In the genomic region with DNA sequence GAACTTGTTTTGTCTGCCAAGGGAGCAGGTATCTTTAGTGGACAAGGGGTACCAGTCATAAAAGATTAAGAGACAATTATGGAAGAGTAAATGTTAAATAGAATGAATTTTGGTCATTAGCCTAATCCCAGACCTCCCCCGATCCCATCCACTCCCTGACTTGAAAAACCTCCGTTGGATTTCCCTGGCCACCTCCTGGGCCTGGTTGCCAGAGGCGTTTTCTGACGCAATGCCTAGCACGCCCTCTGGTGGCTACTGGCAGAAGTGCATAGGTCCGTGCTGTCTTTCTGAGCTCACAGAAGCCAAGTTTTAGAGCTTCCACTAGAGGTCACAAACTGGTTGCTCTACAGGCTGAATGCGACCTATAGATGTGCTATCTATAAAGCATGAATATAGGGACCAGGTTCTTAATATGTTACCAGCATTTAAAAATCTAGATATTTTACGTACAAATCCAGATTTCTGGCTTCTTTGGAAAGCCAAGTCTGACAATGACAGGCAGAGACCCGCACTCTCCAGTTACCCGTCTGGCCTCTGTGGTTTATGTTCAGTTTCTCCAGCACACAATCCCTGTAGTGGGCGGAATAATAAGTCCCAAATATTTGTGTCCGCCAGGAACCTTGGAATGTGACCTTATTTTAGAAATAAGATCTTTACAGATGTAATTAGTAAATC, we compare ENCODE assay signal across 8 cellular contexts. TPM values are rescaled to one million over a fixed set of nuclear protein-coding genes. Genes with fewer than 3 reads are reported as not detected.
DNase-seq lines count a peak whose midpoint lies in the region; ATAC-seq, FAIRE-seq and TF ChIP-seq lines count a peak whose summit lies in the region.

No MANE protein-coding gene starts in this region.

- no peak overlapping the region for H3K4me2 ChIP-seq in HepG2 (ENCODE audit: low read depth, low read length)

- no peak for TF ChIP-seq POLR2A in HepG2 (IDR thresholded peaks at IDR 0.05; ENCODE audit: insufficient read depth in 1 of 2, low read depth in 2 of 2, low read length in 2 of 2)

- peak; percentile 96 for TF ChIP-seq CTCF in GM12874 (IDR thresholded peaks at IDR 0.05; ENCODE audit: insufficient read depth, low read depth, low read length)
- TF ChIP-seq CTCF in HL-60 (IDR thresholded peaks at IDR 0.05; ENCODE audit: insufficient read depth, low read length): peak; percentile 100
- peak; percentile 94 for TF ChIP-seq CTCF in coronary artery (IDR thresholded peaks at IDR 0.05)
- peak; percentile 99 for TF ChIP-seq CTCF in HepG2 (CRISPR knock-in tag; IDR thresholded peaks at IDR 0.05)

- no peaks in the 10 kb centered on the region for H4K20me1 ChIP-seq in HepG2 (ENCODE audit: insufficient read depth, low read length)

- in situ Hi-C loops in HepG2 (cut with HindIII; ENCODE audit: extremely low pct_ligation_motif_present, low pct_unique_long_range_greater_than_20kb): loop anchor here (5.0 to 25.0 kb wide), 2 partner anchors 81 to 711 kb away; no protein-coding TSS in a partner anchor

- peaks cover 5% of the 10 kb centered on the region; the same call in 1 of the 2 replicates for H3K9me3 ChIP-seq in HepG2 (ENCODE audit: low read length)

- no peak overlapping the region for H3K9ac ChIP-seq in HepG2 (ENCODE audit: insufficient read depth, low read depth, low read length)

- H3K27ac ChIP-seq in HL-60 (replicated peaks) (no peak overlapping the region), coronary artery (no peak overlapping the region), HepG2 (ENCODE audit: extremely low read length, insufficient read depth, low read length) (no peak overlapping the region)

- DNase-seq in HL-60 (ENCODE audit: low read depth in 1 of 2, low spot score in 1 of 2) (peak; percentile 77 to 90), NCI-H774 (lab: John Stamatoyannopoulos, UW) (peak; percentile 88), coronary artery (ENCODE audit: low spot score) (peak; percentile 90), HepG2 (ENCODE audit: low spot score) (peak; percentile 89)
- peak; percentile 91 for DNase-seq in activated CD4-positive, alpha-beta T cell treated with anti-CD3 and anti-CD28 coated beads, Interleukin-2, amount 50 U/mL, for 1 hour
- DNase-seq in stimulated activated CD4-positive, alpha-beta T cell treated with anti-CD3 and anti-CD28 coated beads, Interleukin-4, amount 100 ng/mL, for 48 hours (ENCODE audit: low read depth in 2 of 2): peak; percentile 86 to 89

- H3K4me1 ChIP-seq in HepG2 (ENCODE audit: insufficient read depth, low read length): peaks cover 72% of the 10 kb centered on the region

- intact Hi-C loops in HepG2 (cut with micrococcal nuclease; ENCODE audit: unreplicated experiment): loop anchor here (1.0 to 10.0 kb wide), 6 partner anchors 67 to 289 kb away; no protein-coding TSS in a partner anchor

- CTCF ChIA-PET in HepG2 (lab: Yijun Ruan, JAX; ENCODE audit: low intra/inter-chr PET ratio, low total read pairs): interaction anchor here (0.6 to 2.0 kb wide), 12 partner anchors 18 to 288 kb away, joined by 3 to 46 read pairs (median 4); no protein-coding TSS in a partner anchor

- H3K27me3 ChIP-seq in HL-60 (ENCODE audit: insufficient read depth, poor library complexity, severe bottlenecking) (no peaks in the 10 kb centered on the region), HepG2 (ENCODE audit: control insufficient read depth in 1 of 2, insufficient read depth in 2 of 2, low read length in 2 of 2) (no peaks in the 10 kb centered on the region)

- H3K4me3 ChIP-seq in HL-60 (replicated peaks; ENCODE audit: insufficient read depth, low read length) (no peak overlapping the region), coronary artery (no peak overlapping the region), HepG2 (replicated peaks in 1 of 3; ENCODE audit: insufficient read depth in 1 of 3, low read depth in 2 of 3, low read length in 3 of 3) (no peak overlapping the region)

- TF ChIP-seq RAD21 in HepG2 (CRISPR knock-in tag; IDR thresholded peaks at IDR 0.05): peak; percentile 98

- no TSS peak for BruUV-seq in HepG2 (replicated peaks; lab: Mats Ljungman, UMichigan)

- H3K79me2 ChIP-seq in HepG2 (ENCODE audit: insufficient read depth, low read length): no peaks in the 10 kb centered on the region

- peak; percentile 99 for FAIRE-seq in HepG2 (lab: Jason Lieb, UNC)

- 33% methylated on average over 8 of the region's 12 CpGs for WGBS in HepG2 (ENCODE audit: low lambda C conversion rate)

- no peaks in the 10 kb centered on the region for H3K36me3 ChIP-seq in HepG2 (replicated peaks in 1 of 2; ENCODE audit: control insufficient read depth in 1 of 2, insufficient read depth in 2 of 2, low read length in 2 of 2)

- H2AFZ ChIP-seq in HepG2 (ENCODE audit: low read length): no peak overlapping the region

- 0 out of 4 replicates have a peak, but pooled peaks of 1 of the 2 experiments have one; percentile 20 for TF ChIP-seq EP300 in HepG2 (IDR thresholded peaks at IDR 0.05; ENCODE audit: low read depth in 2 of 2, low read length in 2 of 2)
- no peak for TF ChIP-seq EP300 in HepG2 (CRISPR knock-in tag; IDR thresholded peaks at IDR 0.05; ENCODE audit: borderline replicate concordance)

- peak; percentile 67 for ATAC-seq in HepG2
- no peak for ATAC-seq in HG02981 (IDR thresholded peaks at IDR 0.05; ENCODE audit: unreplicated experiment)

- POLR2A ChIA-PET in HepG2 (lab: Yijun Ruan, JAX): interaction anchor here (0.5 to 3.9 kb wide), 9 partner anchors 11 to 272 kb away, joined by 3 to 30 read pairs (median 5); a partner anchor contains a TSS

TF ChIP-seq in HepG2, 621 proteins besides CTCF, POLR2A, EP300 and RAD21 (continues in another document):
- TF ChIP-seq, protein P1, sequence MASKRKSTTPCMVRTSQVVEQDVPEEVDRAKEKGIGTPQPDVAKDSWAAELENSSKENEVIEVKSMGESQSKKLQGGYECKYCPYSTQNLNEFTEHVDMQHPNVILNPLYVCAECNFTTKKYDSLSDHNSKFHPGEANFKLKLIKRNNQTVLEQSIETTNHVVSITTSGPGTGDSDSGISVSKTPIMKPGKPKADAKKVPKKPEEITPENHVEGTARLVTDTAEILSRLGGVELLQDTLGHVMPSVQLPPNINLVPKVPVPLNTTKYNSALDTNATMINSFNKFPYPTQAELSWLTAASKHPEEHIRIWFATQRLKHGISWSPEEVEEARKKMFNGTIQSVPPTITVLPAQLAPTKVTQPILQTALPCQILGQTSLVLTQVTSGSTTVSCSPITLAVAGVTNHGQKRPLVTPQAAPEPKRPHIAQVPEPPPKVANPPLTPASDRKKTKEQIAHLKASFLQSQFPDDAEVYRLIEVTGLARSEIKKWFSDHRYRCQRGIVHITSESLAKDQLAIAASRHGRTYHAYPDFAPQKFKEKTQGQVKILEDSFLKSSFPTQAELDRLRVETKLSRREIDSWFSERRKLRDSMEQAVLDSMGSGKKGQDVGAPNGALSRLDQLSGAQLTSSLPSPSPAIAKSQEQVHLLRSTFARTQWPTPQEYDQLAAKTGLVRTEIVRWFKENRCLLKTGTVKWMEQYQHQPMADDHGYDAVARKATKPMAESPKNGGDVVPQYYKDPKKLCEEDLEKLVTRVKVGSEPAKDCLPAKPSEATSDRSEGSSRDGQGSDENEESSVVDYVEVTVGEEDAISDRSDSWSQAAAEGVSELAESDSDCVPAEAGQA (IDR thresholded peaks at IDR 0.05; ENCODE audit: low read depth): no peak
- TF ChIP-seq, protein P1 (CRISPR knock-in tag; IDR thresholded peaks at IDR 0.05; ENCODE audit: borderline replicate concordance): no peak
- peak; percentile 31; the same call in 1 of the 2 replicates for TF ChIP-seq KDM4B (CRISPR knock-in tag; IDR thresholded peaks at IDR 0.05)
- TF ChIP-seq SRSF9 (IDR thresholded peaks at IDR 0.05; ENCODE audit: borderline replicate concordance, insufficient read depth, low read depth, low read length, poor library complexity, severe bottlenecking): no peak
- peak; percentile 95 for TF ChIP-seq CEBPG (CRISPR knock-in tag; IDR thresholded peaks at IDR 0.05)

RNA-seq across cellular contexts. Expression of a gene that starts 39.8 kb away (rescaled TPM):
- 4.7 and 8.6 TPM in 2 replicates for total RNA-seq in HepG2 (2016; rRNA removed; fragmentation: Illumina TruSeq; extraction: Trizol)
- 1.9 and 2.3 TPM in 2 replicates for total RNA-seq in HepG2 (2016; cell fraction: cytosol; rRNA removed; fragmentation: Illumina TruSeq; extraction: Trizol; ENCODE audit: low read depth)
- 5.6 and 7.5 TPM in 2 replicates for total RNA-seq in HepG2 (2016; cell fraction: insoluble cytoplasmic fraction; rRNA removed; fragmentation: Illumina TruSeq; extraction: Trizol)
- 4.9 and 6.3 TPM in 2 replicates for total RNA-seq in HepG2 (2016; cell fraction: membrane; rRNA removed; fragmentation: Illumina TruSeq; extraction: Trizol)
- total RNA-seq in HepG2 (2016; cell fraction: nucleus; rRNA removed; fragmentation: Illumina TruSeq; extraction: Trizol): 4.5 and 7.0 TPM in 2 replicates
- 30.6 and 49.8 TPM in 2 replicates for polyA plus RNA-seq in HepG2 (2011; rRNA removed)
- polyA plus RNA-seq in HepG2 (2011; cell fraction: cytosol; rRNA removed): 36.8 and 39.8 TPM in 2 replicates
- polyA plus RNA-seq in HepG2 (2011; cell fraction: nucleus; rRNA removed): 38.0 and 46.6 TPM in 2 replicates
- 3.4 and 5.3 TPM in 2 replicates for polyA plus RNA-seq in HepG2 (2012)
- 2.4 and 2.5 TPM in 2 replicates for polyA plus RNA-seq in HepG2 (2016; cell fraction: cytosol; fragmentation: Illumina TruSeq; extraction: Trizol; ENCODE audit: low read depth)
- polyA plus RNA-seq in HepG2 (2016; cell fraction: insoluble cytoplasmic fraction; fragmentation: Illumina TruSeq; extraction: Trizol; ENCODE audit: low read depth): 4.6 and 4.7 TPM in 2 replicates
- polyA plus RNA-seq in HepG2 (2016; cell fraction: membrane; fragmentation: Illumina TruSeq; extraction: Trizol; ENCODE audit: low read depth): 3.8 and 5.6 TPM in 2 replicates
- polyA plus RNA-seq in HepG2 (2016; cell fraction: nucleus; fragmentation: Illumina TruSeq; extraction: Trizol; ENCODE audit: insufficient read depth, low read depth): 12.2 and 13.8 TPM in 2 replicates
- polyA minus RNA-seq in HepG2 (2011; rRNA and poly(A)+ RNA removed; ENCODE audit: low replicate concordance): 2.5 and 69.1 TPM in 2 replicates
- 20.4 and 35.1 TPM in 2 replicates for polyA minus RNA-seq in HepG2 (2011; cell fraction: cytosol; rRNA and poly(A)+ RNA removed)
- polyA minus RNA-seq in HepG2 (2011; cell fraction: nucleus; rRNA and poly(A)+ RNA removed): 8.9 and 15.5 TPM in 2 replicates
